Comparison of ENCODE assay signal across 9 cellular contexts in the genomic region with DNA sequence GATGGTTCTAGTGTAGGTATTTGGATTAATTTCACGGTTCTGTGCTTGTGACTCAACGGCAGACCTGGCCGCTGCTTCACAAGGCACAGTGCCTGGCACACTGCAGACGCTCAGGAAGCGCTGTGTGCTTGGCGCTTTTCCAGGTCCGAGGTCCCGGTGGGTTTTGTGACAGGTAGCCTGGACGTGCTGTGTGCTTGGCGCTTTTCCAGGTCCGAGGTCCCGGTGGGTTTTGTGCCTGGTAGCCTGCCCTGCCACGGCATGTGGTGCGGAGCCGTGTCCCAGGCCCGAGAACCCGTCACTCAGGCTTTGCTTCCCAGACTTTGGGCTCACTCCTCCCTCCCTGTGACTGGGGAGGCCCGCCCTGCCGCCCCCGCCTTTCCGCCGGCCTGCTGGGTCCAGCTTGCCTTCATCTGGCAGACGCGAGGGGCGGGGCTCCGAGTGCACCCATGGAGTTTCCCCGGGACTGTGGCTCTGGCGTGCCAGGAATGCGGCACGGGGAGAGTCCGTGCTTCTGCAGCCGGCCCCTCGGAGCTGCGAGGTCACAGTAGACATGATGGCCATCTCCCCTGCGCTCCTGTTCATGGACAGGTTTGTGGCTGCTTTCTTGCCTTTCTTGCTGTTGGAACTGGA. TPM values are rescaled to one million over a fixed set of nuclear protein-coding genes. Genes with fewer than 3 reads are reported as not detected.
DNase-seq lines count a peak whose midpoint lies in the region; ATAC-seq and TF ChIP-seq lines count a peak whose summit lies in the region.
"Had no signal": no experiment of that assay in that cellular context is flagged by ENCODE, and none has a peak within 500 bp of the region (broad histone marks: within the 10 kb centered on the region; RNA-seq: fewer than 3 reads in every experiment).

No MANE protein-coding gene starts in this region.

- peaks cover 38 to 72% (median 59%) of the 10 kb centered on the region in 11 experiments for H3K36me3 ChIP-seq in BLaER1 treated with 17β-estradiol and CSF1 and Interleukin-3, amounts not matched to agents 10 nM and 100 nM
- no peaks in the 10 kb centered on the region for H3K36me3 ChIP-seq in psoas muscle (ENCODE audit: insufficient read depth in 1 of 2, low read depth in 1 of 2)

- peaks cover 32% of the 10 kb centered on the region for H3K4me1 Mint-ChIP-seq in WTC11
- peaks cover 25% of the 10 kb centered on the region for H3K4me1 Mint-ChIP-seq in activated T-helper 17 cell treated with anti-CD3 and anti-CD28 coated beads, Interleukin-2, amount 50 U/mL, for 72 hours

- H3K9me3 Mint-ChIP-seq in WTC11 = peaks cover 6% of the 10 kb centered on the region; the same call in 1 of the 2 replicates
- H3K9me3 Mint-ChIP-seq in activated T-helper 17 cell treated with anti-CD3 and anti-CD28 coated beads, Interleukin-2, amount 50 U/mL, for 72 hours = no peaks in the 10 kb centered on the region

- POLR2A ChIA-PET in WTC11 (lab: Charles Lee) = interaction anchor here (1.2 kb wide), 1 partner anchor 44 kb away, joined by 4 read pairs; a partner anchor contains a TSS

- ATAC-seq in WTC11 = peak; percentile 88
- ATAC-seq in Right ventricle myocardium superior (ENCODE audit: poor library complexity) = peak; percentile 85
- peak; percentile 40 to 83 (median 74) for ATAC-seq in psoas muscle
- no peak for ATAC-seq in activated T-helper 17 cell treated with anti-CD3 and anti-CD28 coated beads, Interleukin-2, amount 50 U/mL, for 72 hours (replicated peaks)
- no peak for ATAC-seq in HG03025 (IDR thresholded peaks at IDR 0.05; ENCODE audit: low FRiP score, unreplicated experiment)

- peaks cover 75 to 97% (median 90%) of the 10 kb centered on the region in 10 experiments for H3K4me1 ChIP-seq in BLaER1 treated with 17β-estradiol and CSF1 and Interleukin-3, amounts not matched to agents 10 nM and 100 nM
- H3K4me1 ChIP-seq in psoas muscle = peaks cover 16% of the 10 kb centered on the region

- H3K27me3 Mint-ChIP-seq in WTC11 (ENCODE audit: low read depth) = no peaks in the 10 kb centered on the region
- H3K27me3 Mint-ChIP-seq in activated T-helper 17 cell treated with anti-CD3 and anti-CD28 coated beads, Interleukin-2, amount 50 U/mL, for 72 hours = no peaks in the 10 kb centered on the region

- CTCF ChIA-PET in WTC11 (lab: Charles Lee) = interaction anchor here (0.8 to 1.6 kb wide), 6 partner anchors 9 to 117 kb away, joined by 3 to 5 read pairs (median 4); no protein-coding TSS in a partner anchor

- intact Hi-C loops in Right ventricle myocardium superior (cut with DNase I) = no loop called here
- intact Hi-C loops in psoas muscle (cut with DNase I) = no loop called here

- H3K9ac ChIP-seq in BLaER1 treated with 17β-estradiol and CSF1 and Interleukin-3, amounts not matched to agents 10 nM and 100 nM = peak overlapping the region in 3 of 11 experiments; percentile 31 to 34 (median 33); a peak in 3 of 22 replicates

- H3K4me2 ChIP-seq in BLaER1 treated with 17β-estradiol and CSF1 and Interleukin-3, amounts not matched to agents 10 nM and 100 nM = peak overlapping the region; percentile 2 to 59 (median 28); a peak in 16 of 22 replicates

- H3K27me3 ChIP-seq in BLaER1 treated with 17β-estradiol and CSF1 and Interleukin-3, amounts not matched to agents 10 nM and 100 nM = no peaks in the 10 kb centered on the region
- H3K27me3 ChIP-seq in psoas muscle (ENCODE audit: insufficient read depth in 3 of 3, low read length in 2 of 3) = no peaks in the 10 kb centered on the region

- H3K4me3 Mint-ChIP-seq in WTC11 = no peak overlapping the region
- no peak overlapping the region for H3K4me3 Mint-ChIP-seq in activated T-helper 17 cell treated with anti-CD3 and anti-CD28 coated beads, Interleukin-2, amount 50 U/mL, for 72 hours

- DNase-seq in WTC11 (ENCODE audit: low spot score) (peak; percentile 89), Right ventricle myocardium superior (peak; percentile 87), psoas muscle (peak; percentile 81 to 87), foreskin melanocyte (no peak), HuH-7.5 (ENCODE audit: low spot score) (no peak)
- DNase-seq: activated gamma-delta T cell had no signal

- H3K9me3 ChIP-seq in BLaER1 treated with 17β-estradiol and CSF1 and Interleukin-3, amounts not matched to agents 10 nM and 100 nM (replicated peaks in 1 of 11) = peaks cover 0 to 8% (median 0%) of the 10 kb centered on the region in 11 experiments; a peak in 4 of 22 replicates
- H3K9me3 ChIP-seq in psoas muscle = no peaks in the 10 kb centered on the region

- TF ChIP-seq CTCF in WTC11 (IDR thresholded peaks at IDR 0.05) (no peak), psoas muscle (IDR thresholded peaks at IDR 0.05) (no peak)

- peak overlapping the region in 4 of 11 experiments; percentile 6 to 40 (median 28); a peak in 7 of 22 replicates for H3K27ac ChIP-seq in BLaER1 treated with 17β-estradiol and CSF1 and Interleukin-3, amounts not matched to agents 10 nM and 100 nM
- H3K27ac ChIP-seq in psoas muscle = no peak overlapping the region

- peak overlapping the region; percentile 93 for H3K27ac Mint-ChIP-seq in WTC11
- no peak overlapping the region for H3K27ac Mint-ChIP-seq in activated T-helper 17 cell treated with anti-CD3 and anti-CD28 coated beads, Interleukin-2, amount 50 U/mL, for 72 hours

- WGBS in psoas muscle, 3 donors = 24 to 41% (median 33%) methylated on average over 35 of the region's 35 CpGs

- peaks cover 3% of the 10 kb centered on the region; the same call in 1 of the 2 replicates for H3K36me3 Mint-ChIP-seq in WTC11
- H3K36me3 Mint-ChIP-seq in activated T-helper 17 cell treated with anti-CD3 and anti-CD28 coated beads, Interleukin-2, amount 50 U/mL, for 72 hours (ENCODE audit: low read depth) = no peaks in the 10 kb centered on the region

- peaks cover 77 to 99% (median 97%) of the 10 kb centered on the region in 11 experiments for H4K20me1 ChIP-seq in BLaER1 treated with 17β-estradiol and CSF1 and Interleukin-3, amounts not matched to agents 10 nM and 100 nM

- no peak overlapping the region for H3K4me3 ChIP-seq in BLaER1 treated with 17β-estradiol and CSF1 and Interleukin-3, amounts not matched to agents 10 nM and 100 nM
- H3K4me3 ChIP-seq in psoas muscle = peak overlapping the region; percentile 49

TF ChIP-seq in WTC11, 78 proteins besides CTCF, POLR2A, EP300 and RAD21 (continues in another document):
- TF ChIP-seq, protein P1, sequence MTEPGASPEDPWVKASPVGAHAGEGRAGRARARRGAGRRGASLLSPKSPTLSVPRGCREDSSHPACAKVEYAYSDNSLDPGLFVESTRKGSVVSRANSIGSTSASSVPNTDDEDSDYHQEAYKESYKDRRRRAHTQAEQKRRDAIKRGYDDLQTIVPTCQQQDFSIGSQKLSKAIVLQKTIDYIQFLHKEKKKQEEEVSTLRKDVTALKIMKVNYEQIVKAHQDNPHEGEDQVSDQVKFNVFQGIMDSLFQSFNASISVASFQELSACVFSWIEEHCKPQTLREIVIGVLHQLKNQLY (CRISPR knock-in tag; IDR thresholded peaks at IDR 0.05) = no peak
- no peak for TF ChIP-seq OVOL2 (CRISPR knock-in tag; IDR thresholded peaks at IDR 0.05; ENCODE audit: borderline replicate concordance)
- TF ChIP-seq, protein P2, sequence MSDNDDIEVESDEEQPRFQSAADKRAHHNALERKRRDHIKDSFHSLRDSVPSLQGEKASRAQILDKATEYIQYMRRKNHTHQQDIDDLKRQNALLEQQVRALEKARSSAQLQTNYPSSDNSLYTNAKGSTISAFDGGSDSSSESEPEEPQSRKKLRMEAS (CRISPR knock-in tag; IDR thresholded peaks at IDR 0.05) = peak; percentile 83; the same call in 1 of the 2 replicates
- TF ChIP-seq MXD4 (CRISPR knock-in tag; IDR thresholded peaks at IDR 0.05; ENCODE audit: borderline replicate concordance) = no peak
- TF ChIP-seq GABPB1 (CRISPR knock-in tag; IDR thresholded peaks at IDR 0.05) = no peak
- TF ChIP-seq IRF2 (CRISPR knock-in tag; IDR thresholded peaks at IDR 0.05; ENCODE audit: borderline replicate concordance, low read depth) = no peak
- TF ChIP-seq RORB (CRISPR knock-in tag; IDR thresholded peaks at IDR 0.05) = no peak
- TF ChIP-seq NR2C2 (CRISPR knock-in tag; IDR thresholded peaks at IDR 0.05) = 0 out of 2 replicates have a peak, but pooled peaks have one; percentile 52
- no peak for TF ChIP-seq SOX15 (CRISPR knock-in tag; IDR thresholded peaks at IDR 0.05)
- TF ChIP-seq ZNF317 (CRISPR knock-in tag; IDR thresholded peaks at IDR 0.05; ENCODE audit: borderline replicate concordance, low read depth) = no peak
- TF ChIP-seq, protein P3, sequence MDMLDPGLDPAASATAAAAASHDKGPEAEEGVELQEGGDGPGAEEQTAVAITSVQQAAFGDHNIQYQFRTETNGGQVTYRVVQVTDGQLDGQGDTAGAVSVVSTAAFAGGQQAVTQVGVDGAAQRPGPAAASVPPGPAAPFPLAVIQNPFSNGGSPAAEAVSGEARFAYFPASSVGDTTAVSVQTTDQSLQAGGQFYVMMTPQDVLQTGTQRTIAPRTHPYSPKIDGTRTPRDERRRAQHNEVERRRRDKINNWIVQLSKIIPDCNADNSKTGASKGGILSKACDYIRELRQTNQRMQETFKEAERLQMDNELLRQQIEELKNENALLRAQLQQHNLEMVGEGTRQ (CRISPR knock-in tag; IDR thresholded peaks at IDR 0.05) = no peak
- TF ChIP-seq, protein P4, sequence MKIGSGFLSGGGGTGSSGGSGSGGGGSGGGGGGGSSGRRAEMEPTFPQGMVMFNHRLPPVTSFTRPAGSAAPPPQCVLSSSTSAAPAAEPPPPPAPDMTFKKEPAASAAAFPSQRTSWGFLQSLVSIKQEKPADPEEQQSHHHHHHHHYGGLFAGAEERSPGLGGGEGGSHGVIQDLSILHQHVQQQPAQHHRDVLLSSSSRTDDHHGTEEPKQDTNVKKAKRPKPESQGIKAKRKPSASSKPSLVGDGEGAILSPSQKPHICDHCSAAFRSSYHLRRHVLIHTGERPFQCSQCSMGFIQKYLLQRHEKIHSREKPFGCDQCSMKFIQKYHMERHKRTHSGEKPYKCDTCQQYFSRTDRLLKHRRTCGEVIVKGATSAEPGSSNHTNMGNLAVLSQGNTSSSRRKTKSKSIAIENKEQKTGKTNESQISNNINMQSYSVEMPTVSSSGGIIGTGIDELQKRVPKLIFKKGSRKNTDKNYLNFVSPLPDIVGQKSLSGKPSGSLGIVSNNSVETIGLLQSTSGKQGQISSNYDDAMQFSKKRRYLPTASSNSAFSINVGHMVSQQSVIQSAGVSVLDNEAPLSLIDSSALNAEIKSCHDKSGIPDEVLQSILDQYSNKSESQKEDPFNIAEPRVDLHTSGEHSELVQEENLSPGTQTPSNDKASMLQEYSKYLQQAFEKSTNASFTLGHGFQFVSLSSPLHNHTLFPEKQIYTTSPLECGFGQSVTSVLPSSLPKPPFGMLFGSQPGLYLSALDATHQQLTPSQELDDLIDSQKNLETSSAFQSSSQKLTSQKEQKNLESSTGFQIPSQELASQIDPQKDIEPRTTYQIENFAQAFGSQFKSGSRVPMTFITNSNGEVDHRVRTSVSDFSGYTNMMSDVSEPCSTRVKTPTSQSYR (CRISPR knock-in tag; IDR thresholded peaks at IDR 0.05) = peak; percentile 85; the same call in 1 of the 2 replicates

RNA-seq across cellular contexts. Expression of a gene that starts 44.2 kb away (rescaled TPM):
- total RNA-seq in WTC11 (2021) = 42.4 to 45.1 TPM (median 43.4 TPM) in 3 replicates
- total RNA-seq in Right ventricle myocardium superior = 33.1 TPM
- 10 to 100 TPM; 32.7 to 45.5 (median 35.6) TPM for total RNA-seq in psoas muscle
- polyA plus RNA-seq in psoas muscle = 10 to 100 TPM; 14.7 to 44.3 (median 17.7) TPM
- 10 to 100 TPM; 44.1 to 63.8 TPM for total RNA-seq in activated T-helper 17 cell treated with anti-CD3 and anti-CD28 coated beads, Interleukin-2, amount 50 U/mL, for 72 hours

Comparison
In these comparisons a context has a peak if more than half of its experiments do, and no peak if none do; other contexts are left out.
1. ATAC-seq: peak in WTC11 (single experiment), Right ventricle myocardium superior (single experiment) and psoas muscle (4 of 4); none in activated T-helper 17 cell treated with anti-CD3 and anti-CD28 coated beads, Interleukin-2, amount 50 U/mL, for 72 hours (single experiment) and HG03025 (single experiment).
2. DNase-seq: peak in WTC11 (single experiment), Right ventricle myocardium superior (single experiment) and psoas muscle (2 of 2); none in foreskin melanocyte (single experiment) and HuH-7.5 (single experiment).